ENCODE assay signal across 22 cellular contexts in the genomic region with DNA sequence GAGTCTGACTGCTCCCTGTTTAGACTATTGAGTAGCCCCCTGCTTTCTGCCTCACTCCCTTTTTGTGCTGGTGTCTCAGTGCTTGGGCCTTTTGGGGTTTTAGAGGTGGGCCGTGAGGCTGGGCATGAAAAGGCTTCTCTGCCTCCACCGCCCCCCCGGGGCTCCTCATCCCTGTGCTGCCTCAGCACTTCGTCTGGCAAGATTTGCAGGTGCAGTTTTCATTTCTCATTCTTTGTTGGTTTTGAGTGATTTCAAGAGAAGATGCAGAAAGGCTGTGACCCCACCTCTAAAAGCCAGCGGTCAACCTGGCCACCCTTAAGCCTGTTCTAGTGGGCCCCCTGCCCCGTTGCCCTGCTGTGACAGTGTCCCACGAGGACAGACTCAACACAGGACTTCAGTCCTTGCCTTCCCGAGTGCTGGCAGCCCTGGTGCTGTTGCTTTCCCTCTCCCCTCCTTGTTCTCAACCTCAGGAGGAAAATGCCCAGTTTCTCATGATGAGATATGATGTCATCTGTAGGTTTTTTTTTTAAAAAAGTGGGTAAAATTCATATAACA. TPM values are rescaled to one million over a fixed set of nuclear protein-coding genes. Genes with fewer than 3 reads are reported as not detected.
A peak's percentile ranks its signal among the peaks of the same experiment; 100 is the strongest.
DNase-seq lines count a peak whose midpoint lies in the region; ATAC-seq, FAIRE-seq and TF ChIP-seq lines count a peak whose summit lies in the region.
"Had no signal": no experiment of that assay in that cellular context is flagged by ENCODE, and none has a peak within 500 bp of the region (broad histone marks: within the 10 kb centered on the region; RNA-seq: fewer than 3 reads in every experiment).

No MANE protein-coding gene starts in this region.

- no peak for TF ChIP-seq CTCF in CD4-positive, alpha-beta T cell (IDR thresholded peaks at IDR 0.05)
- TF ChIP-seq CTCF in kidney (IDR thresholded peaks at IDR 0.05; ENCODE audit: borderline replicate concordance, extremely low read depth, insufficient read depth) (no peak), upper lobe of left lung (IDR thresholded peaks at IDR 0.05) (no peak)

- H3K27me3 ChIP-seq in BLaER1 (no peaks in the 10 kb centered on the region), upper lobe of left lung (no peaks in the 10 kb centered on the region)
- no peaks in the 10 kb centered on the region for H3K27me3 ChIP-seq in CD4-positive, alpha-beta T cell (ENCODE audit: control insufficient read depth, insufficient read depth, low read length)
- H3K27me3 ChIP-seq: gastroesophageal sphincter, transverse colon had no signal

- H3K9ac ChIP-seq in BLaER1 (no peak overlapping the region), kidney (ENCODE audit: low read length in 2 of 2) (no peak overlapping the region)

- FAIRE-seq in kidney (lab: Jason Lieb, UNC): no peak
- FAIRE-seq: endometrium had no signal

- H3K4me1 ChIP-seq in BLaER1: peaks cover 42% of the 10 kb centered on the region
- no peaks in the 10 kb centered on the region for H3K4me1 ChIP-seq in kidney (ENCODE audit: control insufficient read depth in 1 of 2, insufficient read depth in 1 of 2, low read depth in 1 of 2, low read length in 2 of 2)
- no peaks in the 10 kb centered on the region for H3K4me1 ChIP-seq in upper lobe of left lung
- H3K4me1 ChIP-seq: gastroesophageal sphincter, HAP-1, psoas muscle, transverse colon had no signal

- no peak overlapping the region for H3K4me3 ChIP-seq in BLaER1
- H3K4me3 ChIP-seq in kidney (ENCODE audit: low read length in 2 of 2): no peak overlapping the region
- no peak overlapping the region for H3K4me3 ChIP-seq in upper lobe of left lung
- H3K4me3 ChIP-seq: gastroesophageal sphincter, HAP-1, PC-9, psoas muscle, transverse colon had no signal

- intact Hi-C loops in CD4-positive, alpha-beta T cell (cut with DNase I, micrococcal nuclease): no loop called here
- intact Hi-C loops in kidney (cut with DNase I): no loop called here

- H3K36me3 ChIP-seq in BLaER1: peaks cover 21% of the 10 kb centered on the region
- H3K36me3 ChIP-seq in kidney (ENCODE audit: control insufficient read depth in 1 of 2, insufficient read depth in 2 of 2, low read length in 2 of 2): no peaks in the 10 kb centered on the region
- H3K36me3 ChIP-seq in upper lobe of left lung: no peaks in the 10 kb centered on the region
- H3K36me3 ChIP-seq: gastroesophageal sphincter, neutrophil, transverse colon had no signal

- POLR2A ChIA-PET in CD4-positive, alpha-beta T cell (lab: Charles Lee): no interaction called here
- POLR2A ChIA-PET in T-cell (lab: Charles Lee): no interaction called here

- H3K27ac Mint-ChIP-seq in CD4-positive, alpha-beta T cell: peak overlapping the region; percentile 51
- H3K27ac Mint-ChIP-seq in T-cell: peak overlapping the region; percentile 56 to 81
- H3K27ac Mint-ChIP-seq: CD14-positive monocyte had no signal

- no peak for DNase-seq in CD4-positive, alpha-beta T cell
- no peak for DNase-seq in T-cell
- DNase-seq in kidney: peak; percentile 31
- DNase-seq in upper lobe of left lung: no peak
- DNase-seq in SK-N-DZ (ENCODE audit: low spot score): no peak
- DNase-seq in D341Med (ENCODE audit: low spot score): no peak
- DNase-seq: activated CD4-positive, alpha-beta T cell treated with anti-CD3 and anti-CD28 coated beads for 1 hour; amygdala; hypothalamus; islet precursor cell; NCI-H1417 treated with DMSO at 0.1 percent for 48 hours; PC-9; psoas muscle; SIG-M5; stimulated activated CD8-positive, alpha-beta memory T cell treated with anti-CD3 and anti-CD28 coated beads, Interleukin-4, amount 100 ng/mL, for 48 hours; transverse colon had no signal

- peaks cover 36% of the 10 kb centered on the region for H4K20me1 ChIP-seq in BLaER1

- peaks cover 80% of the 10 kb centered on the region for H3K4me1 Mint-ChIP-seq in CD4-positive, alpha-beta T cell (ENCODE audit: low read depth)
- H3K4me1 Mint-ChIP-seq in T-cell: peaks cover 73 to 76% (median 73%) of the 10 kb centered on the region in 3 donors
- H3K4me1 Mint-ChIP-seq: CD14-positive monocyte had no signal

- no peak overlapping the region; the same call in 1 of the 2 replicates for H3K4me2 ChIP-seq in BLaER1
- H3K4me2 ChIP-seq: PC-9 had no signal

- TF ChIP-seq POLR2A in upper lobe of left lung (IDR thresholded peaks at IDR 0.05): no peak

- no peaks in the 10 kb centered on the region for H3K9me3 Mint-ChIP-seq in CD4-positive, alpha-beta T cell
- H3K9me3 Mint-ChIP-seq in T-cell: no peaks in the 10 kb centered on the region
- H3K9me3 Mint-ChIP-seq: CD14-positive monocyte had no signal

- no peaks in the 10 kb centered on the region for H3K9me3 ChIP-seq in BLaER1
- H3K9me3 ChIP-seq in CD4-positive, alpha-beta T cell (ENCODE audit: control insufficient read depth, low read length): no peaks in the 10 kb centered on the region
- no peaks in the 10 kb centered on the region for H3K9me3 ChIP-seq in kidney (ENCODE audit: control insufficient read depth in 1 of 2, low read length in 2 of 2)
- H3K9me3 ChIP-seq in upper lobe of left lung: no peaks in the 10 kb centered on the region
- H3K9me3 ChIP-seq: gastroesophageal sphincter, HAP-1, neutrophil, psoas muscle, transverse colon had no signal

- no peaks in the 10 kb centered on the region for H3K27me3 Mint-ChIP-seq in CD4-positive, alpha-beta T cell
- no peaks in the 10 kb centered on the region for H3K27me3 Mint-ChIP-seq in T-cell

- H3K4me3 Mint-ChIP-seq in CD4-positive, alpha-beta T cell: peak overlapping the region; percentile 34
- peak overlapping the region in 1 of 3 donors; percentile 47 for H3K4me3 Mint-ChIP-seq in T-cell
- H3K4me3 Mint-ChIP-seq: CD14-positive monocyte had no signal

- H3K27ac ChIP-seq in BLaER1 (0 out of 2 replicates have a peak overlapping the region, but pooled peaks have one; percentile 22), kidney (ENCODE audit: low read depth in 2 of 2, low read length in 2 of 2) (no peak overlapping the region), upper lobe of left lung (no peak overlapping the region)
- H3K27ac ChIP-seq in CD4-positive, alpha-beta T cell (ENCODE audit: low read depth, low read length): no peak overlapping the region
- H3K27ac ChIP-seq: gastroesophageal sphincter, neutrophil, PC-9, psoas muscle, transverse colon had no signal

- no peak for TF ChIP-seq EP300 in upper lobe of left lung (IDR thresholded peaks at IDR 0.05)

- CTCF ChIA-PET in CD4-positive, alpha-beta T cell (lab: Charles Lee): no interaction called here
- CTCF ChIA-PET in T-cell (lab: Charles Lee): interaction anchor here in 1 of 2 donors (0.5 kb wide), 1 partner anchor 859 kb away, joined by 3 read pairs; no protein-coding TSS in a partner anchor

- WGBS in upper lobe of left lung, 2 donors: 82 to 91% methylated on average over 8 of the region's 8 CpGs

- ATAC-seq in CD4-positive, alpha-beta T cell (ENCODE audit: poor library complexity): no peak
- no peak for ATAC-seq in T-cell (replicated peaks in 1 of 4)
- no peak for ATAC-seq in upper lobe of left lung (ENCODE audit: low FRiP score in 2 of 2)
- ATAC-seq: gastroesophageal sphincter, psoas muscle had no signal

- H3K36me3 Mint-ChIP-seq in CD4-positive, alpha-beta T cell (ENCODE audit: low read depth): peaks cover 71% of the 10 kb centered on the region
- peaks cover 28% of the 10 kb centered on the region for H3K36me3 Mint-ChIP-seq in T-cell
- H3K36me3 Mint-ChIP-seq: CD14-positive monocyte had no signal

RNA-seq across cellular contexts. Expression of a gene that starts 38.0 kb away (rescaled TPM):
- total RNA-seq in CD4-positive, alpha-beta T cell: 100 to 1,000 TPM; 123 to 126 TPM
- total RNA-seq in T-cell (100 to 1,000 TPM in 2 of 5 donors, 10 to 100 TPM in 3; 78.9 to 118 (median 94.9) TPM), kidney (6.1 TPM), upper lobe of left lung (1 to 10 TPM; 3.2 to 7.9 (median 6.0) TPM)
- polyA plus RNA-seq in kidney (ENCODE audit: insufficient read depth, low read depth, low replicate concordance): 1.0 TPM
- 108 and 110 TPM in 2 replicates for polyA plus RNA-seq in SK-N-DZ (2014; cell fraction: cytosol; rRNA removed)
- polyA plus RNA-seq in SK-N-DZ (2014; cell fraction: nucleus; rRNA removed): 124 and 132 TPM in 2 replicates
- total RNA-seq: PC-9 had no signal

Comparison
In these comparisons a context has a peak if more than half of its experiments do, and no peak if none do; other contexts are left out.
1. RNA of a gene that starts 38.0 kb away (total RNA-seq): 123 to 126 TPM in CD4-positive, alpha-beta T cell and 78.9 to 118 TPM in T-cell; 3.2 to 7.9 TPM in upper lobe of left lung and 6.1 TPM in kidney (single experiment); every median in the first group is over 4 times any median in the second.